ENCODE assay signal across 11 cellular contexts in genomic region chr4:73187325-73187724, GRCh38.
DNase-seq lines count a peak whose midpoint lies in the region; ATAC-seq, FAIRE-seq and TF ChIP-seq lines count a peak whose summit lies in the region.
"Had no signal": no experiment of that assay in that cellular context is flagged by ENCODE, and none has a peak within 500 bp of the region (broad histone marks: within the 10 kb centered on the region; RNA-seq: fewer than 3 reads in every experiment).

No MANE protein-coding gene starts in this region.

- TF ChIP-seq POLR2A in right lobe of liver (IDR thresholded peaks at IDR 0.05) (no peak), HepG2 (IDR thresholded peaks at IDR 0.05; ENCODE audit: insufficient read depth in 1 of 2, low read depth in 2 of 2, low read length in 2 of 2) (no peak)

- no peaks in the 10 kb centered on the region for H3K27me3 Mint-ChIP-seq in CD8-positive, alpha-beta memory T cell

- H3K9me3 ChIP-seq in right lobe of liver (no peaks in the 10 kb centered on the region), HepG2 (ENCODE audit: low read length) (no peaks in the 10 kb centered on the region), mucosa of descending colon (no peaks in the 10 kb centered on the region)
- H3K9me3 ChIP-seq in CD8-positive, alpha-beta memory T cell (ENCODE audit: low read length): no peaks in the 10 kb centered on the region

- BruUV-seq in HepG2 (replicated peaks; lab: Mats Ljungman, UMichigan): no TSS peak

- H3K4me2 ChIP-seq in HepG2 (ENCODE audit: low read depth, low read length): no peak overlapping the region
- H3K4me2 ChIP-seq: neural progenitor cell had no signal

- POLR2A ChIA-PET in HepG2 (lab: Yijun Ruan, JAX): no interaction called here
- POLR2A ChIA-PET in CD8-positive, alpha-beta memory T cell (lab: Charles Lee): no interaction called here

- ATAC-seq in right lobe of liver (peak; percentile 38 to 54 (median 46)), HepG2 (no peak; the same call in 1 of the 3 replicates), esophagus mucosa (no peak), mucosa of descending colon (no peak)

- FAIRE-seq in HepG2 (lab: Jason Lieb, UNC): no peak

- 65% methylated on average over 4 of the region's 4 CpGs for WGBS in right lobe of liver (ENCODE audit: insufficient coverage, low coverage, low lambda C conversion rate, missing lambda C conversion rate)
- WGBS in HepG2 (ENCODE audit: low lambda C conversion rate): 97% methylated on average over 4 of the region's 4 CpGs

- H3K79me2 ChIP-seq in HepG2 (ENCODE audit: insufficient read depth, low read length): peaks cover 90% of the 10 kb centered on the region

- intact Hi-C loops in right lobe of liver (cut with DNase I) (no loop called here), HepG2 (cut with micrococcal nuclease; ENCODE audit: unreplicated experiment) (no loop called here), mucosa of descending colon (cut with DNase I, micrococcal nuclease) (no loop called here)

- H2AFZ ChIP-seq in HepG2 (ENCODE audit: low read length): no peak overlapping the region
- H2AFZ ChIP-seq: neural progenitor cell had no signal

- no peak for TF ChIP-seq EP300 in HepG2 (IDR thresholded peaks at IDR 0.05; ENCODE audit: low read depth in 2 of 2, low read length in 2 of 2)
- TF ChIP-seq EP300 in HepG2 (CRISPR knock-in tag; IDR thresholded peaks at IDR 0.05; ENCODE audit: borderline replicate concordance): no peak

- peaks cover 16% of the 10 kb centered on the region for H4K20me1 ChIP-seq in HepG2 (ENCODE audit: insufficient read depth, low read length)

- H3K4me3 ChIP-seq in right lobe of liver (no peak overlapping the region), HepG2 (replicated peaks in 1 of 3; ENCODE audit: insufficient read depth in 1 of 3, low read depth in 2 of 3, low read length in 3 of 3) (no peak overlapping the region), mucosa of descending colon (no peak overlapping the region)
- H3K4me3 ChIP-seq in CD8-positive, alpha-beta memory T cell (ENCODE audit: low read length): no peak overlapping the region
- H3K4me3 ChIP-seq: neural progenitor cell had no signal

- H3K36me3 ChIP-seq in right lobe of liver (no peaks in the 10 kb centered on the region), HepG2 (replicated peaks in 1 of 2; ENCODE audit: control insufficient read depth in 1 of 2, insufficient read depth in 2 of 2, low read length in 2 of 2) (peaks cover 3 to 31% of the 10 kb centered on the region in 2 experiments; a peak in 4 of 5 replicates), mucosa of descending colon (ENCODE audit: low read depth) (no peaks in the 10 kb centered on the region)
- H3K36me3 ChIP-seq in CD8-positive, alpha-beta memory T cell (ENCODE audit: insufficient read depth, low read length): no peaks in the 10 kb centered on the region

- peaks cover 0 to 9% (median 0%) of the 10 kb centered on the region in 4 donors for H3K4me1 ChIP-seq in right lobe of liver
- peaks cover 13% of the 10 kb centered on the region for H3K4me1 ChIP-seq in HepG2 (ENCODE audit: insufficient read depth, low read length)
- no peaks in the 10 kb centered on the region for H3K4me1 ChIP-seq in mucosa of descending colon (ENCODE audit: low read depth)
- no peaks in the 10 kb centered on the region for H3K4me1 ChIP-seq in CD8-positive, alpha-beta memory T cell (ENCODE audit: insufficient read depth, low read length)

- no peak overlapping the region for H3K27ac Mint-ChIP-seq in CD8-positive, alpha-beta memory T cell
- H3K27ac Mint-ChIP-seq: neural progenitor cell had no signal

- peaks cover 3 to 24% (median 11%) of the 10 kb centered on the region in 3 donors for H3K36me3 Mint-ChIP-seq in CD8-positive, alpha-beta memory T cell

- CTCF ChIA-PET in HepG2 (lab: Yijun Ruan, JAX; ENCODE audit: low intra/inter-chr PET ratio, low total read pairs): no interaction called here
- CTCF ChIA-PET in CD8-positive, alpha-beta memory T cell (lab: Charles Lee): no interaction called here

- H3K9ac ChIP-seq in HepG2 (ENCODE audit: insufficient read depth, low read depth, low read length): no peak overlapping the region
- H3K9ac ChIP-seq: neural progenitor cell had no signal

- no peaks in the 10 kb centered on the region for H3K9me3 Mint-ChIP-seq in CD8-positive, alpha-beta memory T cell

- no peak overlapping the region for H3K4me3 Mint-ChIP-seq in CD8-positive, alpha-beta memory T cell
- H3K4me3 Mint-ChIP-seq: neural progenitor cell had no signal

- no peak for DNase-seq in right lobe of liver
- no peak for DNase-seq in HepG2 (ENCODE audit: low spot score)
- DNase-seq in HT1080 (ENCODE audit: low read depth): peak; percentile 41
- peak; percentile 81 for DNase-seq in dermis blood vessel endothelial cell
- no peak for DNase-seq in mucosa of descending colon
- no peak for DNase-seq in CD8-positive, alpha-beta memory T cell
- DNase-seq in NCI-H1417 (lab: John Stamatoyannopoulos, UW): no peak
- DNase-seq: AML-193, NCI-H2081 had no signal

- no peak for TF ChIP-seq RAD21 in HepG2 (CRISPR knock-in tag; IDR thresholded peaks at IDR 0.05)

- TF ChIP-seq CTCF in right lobe of liver (IDR thresholded peaks at IDR 0.05) (no peak), HepG2 (CRISPR knock-in tag; IDR thresholded peaks at IDR 0.05) (no peak), mucosa of descending colon (IDR thresholded peaks at IDR 0.05) (no peak)

- H3K4me1 Mint-ChIP-seq in CD8-positive, alpha-beta memory T cell: peaks cover 38 to 58% (median 53%) of the 10 kb centered on the region in 3 donors

- in situ Hi-C loops in HepG2 (cut with HindIII; ENCODE audit: extremely low pct_ligation_motif_present, low pct_unique_long_range_greater_than_20kb): no loop called here

- no peak overlapping the region for H3K27ac ChIP-seq in right lobe of liver
- H3K27ac ChIP-seq in HepG2 (ENCODE audit: extremely low read length, insufficient read depth, low read length): no peak overlapping the region
- H3K27ac ChIP-seq in CD8-positive, alpha-beta memory T cell (ENCODE audit: low read depth, low read length): no peak overlapping the region

- H3K27me3 ChIP-seq in right lobe of liver (no peaks in the 10 kb centered on the region), HepG2 (ENCODE audit: control insufficient read depth in 1 of 2, insufficient read depth in 2 of 2, low read length in 2 of 2) (no peaks in the 10 kb centered on the region)
- H3K27me3 ChIP-seq in CD8-positive, alpha-beta memory T cell (ENCODE audit: insufficient read depth, low read length, poor library complexity, severe bottlenecking): no peaks in the 10 kb centered on the region
- H3K27me3 ChIP-seq: neural progenitor cell had no signal

TF ChIP-seq in HepG2, 621 proteins besides CTCF, POLR2A, EP300 and RAD21 (continues in another document):
- TF ChIP-seq ZNF740 (CRISPR knock-in tag; IDR thresholded peaks at IDR 0.05) (no peak), HNRNPH1 (optimal IDR thresholded peaks at IDR 0.05; ENCODE audit: low read depth, low read length) (no peak), ATF3 (CRISPR knock-in tag; IDR thresholded peaks at IDR 0.05) (no peak), KAT7 (CRISPR knock-in tag; IDR thresholded peaks at IDR 0.05; ENCODE audit: borderline replicate concordance) (no peak), ZNF441 (CRISPR knock-in tag; IDR thresholded peaks at IDR 0.05; ENCODE audit: borderline replicate concordance) (no peak), ZNF3 (CRISPR knock-in tag; IDR thresholded peaks at IDR 0.05) (no peak), ZNF432 (CRISPR knock-in tag; IDR thresholded peaks at IDR 0.05; ENCODE audit: borderline replicate concordance) (no peak)
- TF ChIP-seq, protein P1, sequence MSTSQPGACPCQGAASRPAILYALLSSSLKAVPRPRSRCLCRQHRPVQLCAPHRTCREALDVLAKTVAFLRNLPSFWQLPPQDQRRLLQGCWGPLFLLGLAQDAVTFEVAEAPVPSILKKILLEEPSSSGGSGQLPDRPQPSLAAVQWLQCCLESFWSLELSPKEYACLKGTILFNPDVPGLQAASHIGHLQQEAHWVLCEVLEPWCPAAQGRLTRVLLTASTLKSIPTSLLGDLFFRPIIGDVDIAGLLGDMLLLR (CRISPR knock-in tag; IDR thresholded peaks at IDR 0.05): no peak

Comparison
In these comparisons a context has a peak if more than half of its experiments do, and no peak if none do; other contexts are left out.
1. ATAC-seq: peak in right lobe of liver (4 of 4); none in HepG2 (single experiment), esophagus mucosa (single experiment) and mucosa of descending colon (single experiment).
2. DNase-seq: peak in HT1080 (single experiment) and dermis blood vessel endothelial cell (single experiment); none in right lobe of liver (0 of 3), HepG2 (single experiment), mucosa of descending colon (0 of 3), CD8-positive, alpha-beta memory T cell (0 of 5) and NCI-H1417 (0 of 3).